2 cellular contexts compared by ENCODE assay signal in the genomic region with DNA sequence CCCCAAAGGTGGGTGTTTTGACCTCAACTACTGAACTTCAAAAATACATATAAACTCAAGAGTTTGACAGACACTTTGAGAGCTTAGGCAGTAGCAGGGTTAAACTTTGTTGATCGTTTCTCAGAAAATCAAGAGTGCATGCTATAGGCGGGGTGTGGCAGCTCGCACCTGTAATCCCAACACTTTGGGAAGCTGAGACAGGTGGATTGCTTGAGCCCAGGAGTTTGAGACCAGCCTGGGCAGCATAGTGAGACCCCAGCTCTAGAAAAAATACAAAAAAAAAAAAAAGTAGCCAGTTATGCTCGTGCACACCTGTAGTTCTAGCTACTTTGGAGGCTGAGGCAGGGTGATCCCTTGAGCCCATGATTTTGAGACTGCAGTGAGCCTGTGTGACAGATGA.
A peak's percentile ranks its signal among the peaks of the same experiment; 100 is the strongest.
TF ChIP-seq lines count a peak whose summit lies in the region.

No MANE protein-coding gene starts in this region.

TF ChIP-seq in HepG2, 621 proteins besides CTCF, POLR2A, EP300 and RAD21:
- peak; percentile 77 for TF ChIP-seq ZNF121 (CRISPR knock-in tag; IDR thresholded peaks at IDR 0.05)
- TF ChIP-seq, protein P1, sequence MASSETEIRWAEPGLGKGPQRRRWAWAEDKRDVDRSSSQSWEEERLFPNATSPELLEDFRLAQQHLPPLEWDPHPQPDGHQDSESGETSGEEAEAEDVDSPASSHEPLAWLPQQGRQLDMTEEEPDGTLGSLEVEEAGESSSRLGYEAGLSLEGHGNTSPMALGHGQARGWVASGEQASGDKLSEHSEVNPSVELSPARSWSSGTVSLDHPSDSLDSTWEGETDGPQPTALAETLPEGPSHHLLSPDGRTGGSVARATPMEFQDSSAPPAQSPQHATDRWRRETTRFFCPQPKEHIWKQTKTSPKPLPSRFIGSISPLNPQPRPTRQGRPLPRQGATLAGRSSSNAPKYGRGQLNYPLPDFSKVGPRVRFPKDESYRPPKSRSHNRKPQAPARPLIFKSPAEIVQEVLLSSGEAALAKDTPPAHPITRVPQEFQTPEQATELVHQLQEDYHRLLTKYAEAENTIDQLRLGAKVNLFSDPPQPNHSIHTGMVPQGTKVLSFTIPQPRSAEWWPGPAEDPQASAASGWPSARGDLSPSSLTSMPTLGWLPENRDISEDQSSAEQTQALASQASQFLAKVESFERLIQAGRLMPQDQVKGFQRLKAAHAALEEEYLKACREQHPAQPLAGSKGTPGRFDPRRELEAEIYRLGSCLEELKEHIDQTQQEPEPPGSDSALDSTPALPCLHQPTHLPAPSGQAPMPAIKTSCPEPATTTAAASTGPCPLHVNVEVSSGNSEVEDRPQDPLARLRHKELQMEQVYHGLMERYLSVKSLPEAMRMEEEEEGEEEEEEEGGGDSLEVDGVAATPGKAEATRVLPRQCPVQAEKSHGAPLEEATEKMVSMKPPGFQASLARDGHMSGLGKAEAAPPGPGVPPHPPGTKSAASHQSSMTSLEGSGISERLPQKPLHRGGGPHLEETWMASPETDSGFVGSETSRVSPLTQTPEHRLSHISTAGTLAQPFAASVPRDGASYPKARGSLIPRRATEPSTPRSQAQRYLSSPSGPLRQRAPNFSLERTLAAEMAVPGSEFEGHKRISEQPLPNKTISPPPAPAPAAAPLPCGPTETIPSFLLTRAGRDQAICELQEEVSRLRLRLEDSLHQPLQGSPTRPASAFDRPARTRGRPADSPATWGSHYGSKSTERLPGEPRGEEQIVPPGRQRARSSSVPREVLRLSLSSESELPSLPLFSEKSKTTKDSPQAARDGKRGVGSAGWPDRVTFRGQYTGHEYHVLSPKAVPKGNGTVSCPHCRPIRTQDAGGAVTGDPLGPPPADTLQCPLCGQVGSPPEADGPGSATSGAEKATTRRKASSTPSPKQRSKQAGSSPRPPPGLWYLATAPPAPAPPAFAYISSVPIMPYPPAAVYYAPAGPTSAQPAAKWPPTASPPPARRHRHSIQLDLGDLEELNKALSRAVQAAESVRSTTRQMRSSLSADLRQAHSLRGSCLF (CRISPR knock-in tag; IDR thresholded peaks at IDR 0.05; ENCODE audit: borderline replicate concordance): no peak

TF ChIP-seq in K562, 482 proteins besides CTCF, POLR2A, EP300 and RAD21:
- TF ChIP-seq SRSF1 (IDR thresholded peaks at IDR 0.05; ENCODE audit: low read depth, low read length) (no peak), ZNF121 (CRISPR knock-in tag; conservative IDR thresholded peaks at IDR 0.05) (peak; percentile 16; the same call in 1 of the 2 replicates), RNF2 (IDR thresholded peaks at IDR 0.05) (no peak), STAT5B (CRISPR knock-in tag; IDR thresholded peaks at IDR 0.05) (no peak)
